8 cellular contexts compared by ENCODE assay signal in genomic region chr9:92764988-92765936, GRCh38. TPM values are rescaled to one million over a fixed set of nuclear protein-coding genes. Genes with fewer than 3 reads are reported as not detected.
A peak's percentile ranks its signal among the peaks of the same experiment; 100 is the strongest.
DNase-seq lines count a peak whose midpoint lies in the region; TF ChIP-seq lines count a peak whose summit lies in the region.

No MANE protein-coding gene starts in this region.

- DNase-seq in GDM1 (lab: John Stamatoyannopoulos, UW), result peak; percentile 98
- DNase-seq in H7, result peak; percentile 96
- DNase-seq in LoVo (ENCODE audit: low spot score), result peak; percentile 95
- DNase-seq in RWPE1 (ENCODE audit: low spot score), result peak; percentile 100
- DNase-seq in activated effector memory CD4-positive, alpha-beta T cell treated with Interleukin-2 at 50 U/mL for 16 hours, result peak; percentile 98
- DNase-seq in fibroblast of the aortic adventitia (ENCODE audit: low read depth), result peak; percentile 95
- DNase-seq in nephron progenitor cell, result peak; percentile 96

- peaks cover 13% of the 10 kb centered on the region for H3K27me3 Mint-ChIP-seq in nephron progenitor cell (ENCODE audit: low read depth, poor library complexity)
- no peaks in the 10 kb centered on the region for H3K27me3 Mint-ChIP-seq in stimulated activated naive CD8-positive, alpha-beta T cell treated with anti-CD3 and anti-CD28 coated beads, Interleukin-15, Interleukin-2, amounts not matched to agents 100 ng/mL and 50 ng/mL, for 24 hours

- CTCF ChIA-PET in RWPE1 (lab: Yijun Ruan, JAX), result interaction anchor here (0.6 to 2.8 kb wide), 12 partner anchors 11 to 763 kb away, joined by 3 to 14 read pairs (median 4); no protein-coding TSS in a partner anchor

- H3K9me3 Mint-ChIP-seq in nephron progenitor cell, result no peaks in the 10 kb centered on the region
- H3K9me3 Mint-ChIP-seq in stimulated activated naive CD8-positive, alpha-beta T cell treated with anti-CD3 and anti-CD28 coated beads, Interleukin-15, Interleukin-2, amounts not matched to agents 100 ng/mL and 50 ng/mL, for 24 hours, result no peaks in the 10 kb centered on the region

- peak overlapping the region; percentile 91 for H3K4me3 Mint-ChIP-seq in nephron progenitor cell
- peak overlapping the region; percentile 84 for H3K4me3 Mint-ChIP-seq in stimulated activated naive CD8-positive, alpha-beta T cell treated with anti-CD3 and anti-CD28 coated beads, Interleukin-15, Interleukin-2, amounts not matched to agents 100 ng/mL and 50 ng/mL, for 24 hours

- POLR2A ChIA-PET in RWPE1 (lab: Yijun Ruan, JAX; ENCODE audit: low non-redundant PET), result no interaction called here

- H3K27me3 ChIP-seq in H7 (ENCODE audit: control insufficient read depth, insufficient read depth, low read length), result no peaks in the 10 kb centered on the region

- TF ChIP-seq CTCF in RWPE1 (conservative IDR thresholded peaks at IDR 0.05; ENCODE audit: low read depth) (peak; percentile 100), fibroblast of the aortic adventitia (IDR thresholded peaks at IDR 0.05; ENCODE audit: insufficient read depth, low read length) (peak; percentile 95), nephron progenitor cell (IDR thresholded peaks at IDR 0.05) (peak; percentile 96)

- peaks cover 42% of the 10 kb centered on the region for H3K4me1 Mint-ChIP-seq in nephron progenitor cell
- peaks cover 55% of the 10 kb centered on the region for H3K4me1 Mint-ChIP-seq in stimulated activated naive CD8-positive, alpha-beta T cell treated with anti-CD3 and anti-CD28 coated beads, Interleukin-15, Interleukin-2, amounts not matched to agents 100 ng/mL and 50 ng/mL, for 24 hours (ENCODE audit: low read depth)

- H3K27ac Mint-ChIP-seq in nephron progenitor cell, result peak overlapping the region; percentile 80
- peak overlapping the region; percentile 86 for H3K27ac Mint-ChIP-seq in stimulated activated naive CD8-positive, alpha-beta T cell treated with anti-CD3 and anti-CD28 coated beads, Interleukin-15, Interleukin-2, amounts not matched to agents 100 ng/mL and 50 ng/mL, for 24 hours

- peak overlapping the region; percentile 98 for H3K27ac ChIP-seq in RWPE1

- H3K4me3 ChIP-seq in H7 (ENCODE audit: insufficient read depth, low read depth, low read length), result peak overlapping the region; percentile 97
- H3K4me3 ChIP-seq in fibroblast of the aortic adventitia (ENCODE audit: low read depth, low read length), result peak overlapping the region; percentile 73

- H3K36me3 ChIP-seq in H7 (replicated peaks; ENCODE audit: control insufficient read depth, insufficient read depth, low read length), result no peaks in the 10 kb centered on the region

- no peaks in the 10 kb centered on the region for H3K36me3 Mint-ChIP-seq in nephron progenitor cell (ENCODE audit: low read depth)
- no peaks in the 10 kb centered on the region for H3K36me3 Mint-ChIP-seq in stimulated activated naive CD8-positive, alpha-beta T cell treated with anti-CD3 and anti-CD28 coated beads, Interleukin-15, Interleukin-2, amounts not matched to agents 100 ng/mL and 50 ng/mL, for 24 hours (ENCODE audit: low read depth)

RNA-seq across cellular contexts. Expression of gene BICD2, which starts 0.6 kb away (rescaled TPM):
- 34.3 and 42.2 TPM in 2 replicates for total RNA-seq in H7 (2014; rRNA removed; shearing (Covaris generic))
- total RNA-seq in fibroblast of the aortic adventitia (ENCODE audit: low replicate concordance), result 24.4 and 39.7 TPM in 2 replicates

Comparison
In these comparisons a context has a peak if more than half of its experiments do, and no peak if none do; other contexts are left out.
1. Peak in every context shown above with its lines: DNase-seq, H3K4me3 ChIP-seq and H3K27ac ChIP-seq.